ENCODE assay signal across 8 cellular contexts in the genomic region with DNA sequence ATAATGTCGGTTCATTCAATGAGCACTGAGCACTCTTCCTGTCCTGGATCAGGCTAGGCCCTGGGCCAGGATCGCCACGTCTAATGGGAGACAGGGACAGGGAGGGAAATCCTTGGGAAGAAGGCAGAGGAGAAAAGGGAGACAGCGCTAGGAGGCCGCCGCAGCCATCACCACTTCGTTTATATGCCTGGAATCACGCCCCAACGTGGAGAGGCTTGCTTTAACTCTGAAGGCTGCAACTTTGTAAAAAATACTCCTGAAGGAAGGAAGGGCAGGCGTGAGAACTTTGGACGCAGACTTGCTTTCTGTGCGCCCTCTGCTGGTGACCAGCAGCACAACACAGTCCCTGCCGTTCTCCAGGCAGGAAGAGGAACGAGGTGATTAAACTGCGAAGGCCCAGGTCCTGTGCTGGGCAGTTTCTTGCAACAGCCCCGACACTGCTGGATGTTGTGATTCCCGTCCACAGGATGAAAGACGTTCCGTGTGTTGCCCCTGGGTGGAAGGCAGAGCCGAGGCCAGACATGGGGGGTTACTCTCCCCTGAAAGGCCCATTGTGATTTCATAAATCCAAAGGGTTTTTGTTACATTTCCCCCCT. TPM values are rescaled to one million over a fixed set of nuclear protein-coding genes. Genes with fewer than 3 reads are reported as not detected.
DNase-seq lines count a peak whose midpoint lies in the region; ATAC-seq and TF ChIP-seq lines count a peak whose summit lies in the region.

No MANE protein-coding gene starts in this region.

- H3K9me3 Mint-ChIP-seq in nephron, result no peaks in the 10 kb centered on the region
- H3K9me3 Mint-ChIP-seq in stimulated activated effector memory CD8-positive, alpha-beta T cell treated with anti-CD3 and anti-CD28 coated beads, Interleukin-12 subunit alpha, Interleukin-12 subunit beta, amount 100 ng/mL, for 72 hours, result no peaks in the 10 kb centered on the region

- H3K4me1 Mint-ChIP-seq in nephron, result peaks cover 28% of the 10 kb centered on the region
- H3K4me1 Mint-ChIP-seq in stimulated activated effector memory CD8-positive, alpha-beta T cell treated with anti-CD3 and anti-CD28 coated beads, Interleukin-12 subunit alpha, Interleukin-12 subunit beta, amount 100 ng/mL, for 72 hours, result peaks cover 10% of the 10 kb centered on the region

- ATAC-seq in stimulated activated effector memory CD8-positive, alpha-beta T cell treated with anti-CD3 and anti-CD28 coated beads, Interleukin-12 subunit alpha, Interleukin-12 subunit beta, amount 100 ng/mL, for 72 hours, result peak; percentile 82
- no peak for ATAC-seq in HG02852 (IDR thresholded peaks at IDR 0.05; ENCODE audit: unreplicated experiment)

- no peak overlapping the region for H3K4me3 Mint-ChIP-seq in nephron
- H3K4me3 Mint-ChIP-seq in stimulated activated effector memory CD8-positive, alpha-beta T cell treated with anti-CD3 and anti-CD28 coated beads, Interleukin-12 subunit alpha, Interleukin-12 subunit beta, amount 100 ng/mL, for 72 hours, result no peak overlapping the region

- H3K4me3 ChIP-seq in fibroblast of the aortic adventitia (ENCODE audit: low read depth, low read length), result no peak overlapping the region

- peak overlapping the region; percentile 30 to 69 (median 40) for H3K27ac Mint-ChIP-seq in nephron
- H3K27ac Mint-ChIP-seq in stimulated activated effector memory CD8-positive, alpha-beta T cell treated with anti-CD3 and anti-CD28 coated beads, Interleukin-12 subunit alpha, Interleukin-12 subunit beta, amount 100 ng/mL, for 72 hours, result peak overlapping the region; percentile 43

- H3K27me3 Mint-ChIP-seq in nephron (ENCODE audit: low read depth), result peaks cover 19% of the 10 kb centered on the region

- DNase-seq in DMS 273 (lab: John Stamatoyannopoulos, UW; ENCODE audit: unreplicated experiment) (peak; percentile 89), KG1 (lab: John Stamatoyannopoulos, UW) (peak; percentile 31), RPMI8226 (peak; percentile 84), fibroblast of the aortic adventitia (ENCODE audit: low read depth) (peak; percentile 93)
- peak; percentile 65 to 66 for DNase-seq in activated T-helper 1 cell treated with anti-CD3 and anti-CD28 coated beads, Interleukin-2, amount 50 U/mL, for 16 hours (ENCODE audit: low read depth in 1 of 2, low spot score in 1 of 2)
- DNase-seq in stimulated activated effector memory CD8-positive, alpha-beta T cell treated with anti-CD3 and anti-CD28 coated beads, Interleukin-12 subunit alpha, Interleukin-12 subunit beta, amount 100 ng/mL, for 72 hours (ENCODE audit: low spot score in 2 of 2), result peak; percentile 73 to 85

- H3K36me3 Mint-ChIP-seq in nephron (ENCODE audit: low read depth), result no peaks in the 10 kb centered on the region
- peaks cover 5% of the 10 kb centered on the region for H3K36me3 Mint-ChIP-seq in stimulated activated effector memory CD8-positive, alpha-beta T cell treated with anti-CD3 and anti-CD28 coated beads, Interleukin-12 subunit alpha, Interleukin-12 subunit beta, amount 100 ng/mL, for 72 hours

- TF ChIP-seq CTCF in fibroblast of the aortic adventitia (IDR thresholded peaks at IDR 0.05; ENCODE audit: insufficient read depth, low read length) (peak; percentile 95), nephron (IDR thresholded peaks at IDR 0.05; ENCODE audit: unreplicated experiment in 3 of 3) (peak; percentile 96 to 98 (median 96))

RNA-seq across cellular contexts. Expression of a gene that starts 22.1 kb away (rescaled TPM):
- 5.7 TPM in 1 of 2 replicates, not detected in the other for total RNA-seq in fibroblast of the aortic adventitia (ENCODE audit: low replicate concordance)

RNA-seq across cellular contexts. Expression of a gene that starts 22.2 kb away (rescaled TPM):
- 0.08 and 0.09 TPM in 2 replicates for total RNA-seq in fibroblast of the aortic adventitia (ENCODE audit: low replicate concordance)

Comparison
In these comparisons a context has a peak if more than half of its experiments do, and no peak if none do; other contexts are left out.
1. DNase-seq: peak in every context shown above with its lines; median percentile 93 in fibroblast of the aortic adventitia; 89 in DMS 273; 84 in RPMI8226; 79 in stimulated activated effector memory CD8-positive, alpha-beta T cell treated with anti-CD3 and anti-CD28 coated beads, Interleukin-12 subunit alpha, Interleukin-12 subunit beta, amount 100 ng/mL, for 72 hours; 66 in activated T-helper 1 cell treated with anti-CD3 and anti-CD28 coated beads, Interleukin-2, amount 50 U/mL, for 16 hours; 31 in KG1.